28 cellular contexts compared by ENCODE assay signal in genomic region chr10:11295492-11295891, GRCh38.
DNase-seq lines count a peak whose midpoint lies in the region; ATAC-seq and TF ChIP-seq lines count a peak whose summit lies in the region.
"Had no signal": no experiment of that assay in that cellular context is flagged by ENCODE, and none has a peak within 500 bp of the region (broad histone marks: within the 10 kb centered on the region; RNA-seq: fewer than 3 reads in every experiment).

No MANE protein-coding gene starts in this region.

- POLR2A ChIA-PET in WTC11 (lab: Charles Lee), result interaction anchor here (0.6 kb wide), 1 partner anchor 67 kb away, joined by 10 read pairs; no protein-coding TSS in a partner anchor

- H3K4me1 Mint-ChIP-seq in T-helper 17 cell (peaks cover 31% of the 10 kb centered on the region), WTC11 (peaks cover 8% of the 10 kb centered on the region)

- no peak for TF ChIP-seq CTCF in WTC11 (IDR thresholded peaks at IDR 0.05)
- TF ChIP-seq CTCF in foreskin fibroblast (IDR thresholded peaks at IDR 0.05; ENCODE audit: low read depth, low read length), result no peak

- no peaks in the 10 kb centered on the region for H3K9me3 Mint-ChIP-seq in WTC11

- H3K27me3 Mint-ChIP-seq in T-helper 17 cell (no peaks in the 10 kb centered on the region), WTC11 (ENCODE audit: low read depth) (no peaks in the 10 kb centered on the region)

- H3K36me3 Mint-ChIP-seq in T-helper 17 cell (ENCODE audit: low read depth), result peaks cover 14% of the 10 kb centered on the region
- H3K36me3 Mint-ChIP-seq in WTC11, result 0 out of 2 replicates have a peak, but pooled peaks cover 3% of the 10 kb centered on the region

- H3K4me3 Mint-ChIP-seq in T-helper 17 cell (no peak overlapping the region), WTC11 (no peak overlapping the region)

- no peak overlapping the region for H3K4me3 ChIP-seq in foreskin fibroblast (ENCODE audit: low read depth in 1 of 2, low read length in 2 of 2)
- H3K4me3 ChIP-seq: colonic mucosa, esophagus muscularis mucosa, GM23248, spleen, stomach, tibial nerve had no signal

- no peaks in the 10 kb centered on the region for H3K9me3 ChIP-seq in T-helper 17 cell (ENCODE audit: control insufficient read depth, low read length, poor library complexity, severe bottlenecking)
- H3K9me3 ChIP-seq: colonic mucosa, esophagus muscularis mucosa, spleen, stomach, tibial nerve had no signal

- DNase-seq in stimulated activated CD4-positive, alpha-beta T cell treated with anti-CD3 and anti-CD28 coated beads, Interleukin-1b, Interleukin-23, amount 100 ng/mL, for 48 hours, result peak; percentile 26
- no peak for DNase-seq in stimulated activated CD4-positive, alpha-beta T cell treated with anti-CD3 and anti-CD28 coated beads, Interleukin-15, amount 100 ng/mL, for 24 hours
- DNase-seq in T-helper 17 cell, result no peak
- peak; percentile 24 for DNase-seq in myocyte (ENCODE audit: low read depth)
- DNase-seq in WTC11 (ENCODE audit: low spot score), result no peak
- DNase-seq in foreskin fibroblast, result no peak
- DNase-seq: activated effector memory CD4-positive, alpha-beta T cell treated with Interleukin-2 at 50 U/mL for 16 hours; amygdala; colonic mucosa; DMS153; GM23248; islet precursor cell; KG1; left ventricle myocardium superior; midbrain; MM.1S; NCI-H1417 treated with DMSO at 0.1 percent for 48 hours; NCI-H2107; NCI-H446 treated with DMSO at 0.1 percent for 48 hours; right cardiac atrium; spleen; stimulated activated CD4-positive, alpha-beta T cell treated with anti-CD3 and anti-CD28 coated beads, Interleukin-4, amount 100 ng/mL, for 4 hours; stomach; T-helper 9 cell had no signal

- ATAC-seq in T-helper 17 cell, result no peak
- ATAC-seq in WTC11, result no peak
- ATAC-seq in GM21390 (IDR thresholded peaks at IDR 0.05; ENCODE audit: unreplicated experiment), result no peak
- ATAC-seq: left ventricle myocardium superior, right cardiac atrium, SK-N-SH treated with all-trans-retinoic acid at 6 μM for 48 hours had no signal

- CTCF ChIA-PET in WTC11 (lab: Charles Lee), result no interaction called here

- H3K27ac Mint-ChIP-seq in T-helper 17 cell (peak overlapping the region; percentile 79), WTC11 (no peak overlapping the region)

TF ChIP-seq in WTC11, 78 proteins besides CTCF, POLR2A, EP300 and RAD21:
- TF ChIP-seq ETV6 (CRISPR knock-in tag; IDR thresholded peaks at IDR 0.05), result no peak
- no peak for TF ChIP-seq CREM (CRISPR knock-in tag; IDR thresholded peaks at IDR 0.05)
- TF ChIP-seq CBFB (CRISPR knock-in tag; IDR thresholded peaks at IDR 0.05; ENCODE audit: low read depth), result no peak
- no peak for TF ChIP-seq GTF2I (CRISPR knock-in tag; conservative IDR thresholded peaks at IDR 0.05)
- no peak for TF ChIP-seq STAT6 (CRISPR knock-in tag; conservative IDR thresholded peaks at IDR 0.05; ENCODE audit: low read depth)
- no peak for TF ChIP-seq MLX (CRISPR knock-in tag; IDR thresholded peaks at IDR 0.05)
- TF ChIP-seq NFYB (CRISPR knock-in tag; conservative IDR thresholded peaks at IDR 0.05; ENCODE audit: low read depth), result no peak
- no peak for TF ChIP-seq ZNF232 (CRISPR knock-in tag; IDR thresholded peaks at IDR 0.05)
- no peak for TF ChIP-seq OVOL2 (CRISPR knock-in tag; IDR thresholded peaks at IDR 0.05; ENCODE audit: borderline replicate concordance)
- no peak for TF ChIP-seq TCF7 (CRISPR knock-in tag; IDR thresholded peaks at IDR 0.05; ENCODE audit: low read depth)
- TF ChIP-seq KAT7 (CRISPR knock-in tag; IDR thresholded peaks at IDR 0.05; ENCODE audit: borderline replicate concordance), result no peak

Comparison
In these comparisons a context has a peak if more than half of its experiments do, and no peak if none do; other contexts are left out.
1. DNase-seq: peak in stimulated activated CD4-positive, alpha-beta T cell treated with anti-CD3 and anti-CD28 coated beads, Interleukin-1b, Interleukin-23, amount 100 ng/mL, for 48 hours (single experiment) and myocyte (single experiment); none in stimulated activated CD4-positive, alpha-beta T cell treated with anti-CD3 and anti-CD28 coated beads, Interleukin-15, amount 100 ng/mL, for 24 hours (single experiment), T-helper 17 cell (0 of 3), WTC11 (single experiment) and foreskin fibroblast (0 of 2).